Comparison of ENCODE assay signal across 21 cellular contexts in genomic region chr1:237568955-237569354, GRCh38.
"Had no signal": no experiment of that assay in that cellular context is flagged by ENCODE, and none has a peak within 500 bp of the region (broad histone marks: within the 10 kb centered on the region; RNA-seq: fewer than 3 reads in every experiment).

No MANE protein-coding gene starts in this region.

- ATAC-seq: left lung; natural killer cell treated with Interleukin-12 subunit alpha and Interleukin-12 subunit beta and Interleukin-15 and Interleukin-18, amount 100 ng/mL, for 72 hours; psoas muscle; right lobe of liver; stimulated activated effector memory CD8-positive, alpha-beta T cell treated with anti-CD3 and anti-CD28 coated beads, Interleukin-12 subunit alpha, Interleukin-12 subunit beta, amount 100 ng/mL, for 72 hours; stimulated activated naive CD8-positive, alpha-beta T cell treated with anti-CD3 and anti-CD28 coated beads, Interleukin-15, Interleukin-2, amounts not matched to agents 100 U/mL and 50 U/mL, for 24 hours had no signal

- H3K9me3 ChIP-seq: heart left ventricle, left lung, psoas muscle, right lobe of liver, suprapubic skin, thyroid gland, uterus had no signal

- H3K36me3 ChIP-seq: left lung, right lobe of liver, suprapubic skin, thyroid gland, uterus had no signal

- H3K27ac ChIP-seq: coronary artery, heart left ventricle, left lung, psoas muscle, right lobe of liver, suprapubic skin, thyroid gland, uterus had no signal

- H3K27me3 ChIP-seq: heart left ventricle, left lung, right lobe of liver, suprapubic skin, thyroid gland, uterus had no signal

- H3K4me1 ChIP-seq: left lung, psoas muscle, right lobe of liver, suprapubic skin, uterus had no signal

- DNase-seq: effector CD4-positive, alpha-beta T cell; endodermal cell; heart left ventricle; hippocampal formation; islet precursor cell; left lung; mesenchymal stem cell; midbrain; psoas muscle; retina; right lobe of liver; stimulated activated CD4-positive, alpha-beta T cell treated with anti-CD3 and anti-CD28 coated beads, Interleukin-4, amount 100 ng/mL, for 1 hour; stimulated activated CD8-positive, alpha-beta memory T cell treated with anti-CD3 and anti-CD28 coated beads, Interleukin-4, amount 100 ng/mL, for 48 hours; stimulated activated naive CD8-positive, alpha-beta T cell treated with anti-CD3 and anti-CD28 coated beads, Interleukin-15, Interleukin-2, amounts not matched to agents 100 U/mL and 50 U/mL, for 24 hours; uterus had no signal

- H3K4me3 ChIP-seq: coronary artery, heart left ventricle, left lung, lung, psoas muscle, right lobe of liver, suprapubic skin, thyroid gland, uterus had no signal
